ENCODE assay signal across 1 cellular context in genomic region chr1:223845810-223846667, GRCh38.
A peak's percentile ranks its signal among the peaks of the same experiment; 100 is the strongest.
TF ChIP-seq lines count a peak whose summit lies in the region.

TP53BP2 (minus strand) TSS chr1:223845947; CDS start chr1:223845680, 267 bp downstream.

TF ChIP-seq in WTC11, 78 proteins besides CTCF, POLR2A, EP300 and RAD21 (continued from another document):
- TF ChIP-seq E2F5 (CRISPR knock-in tag; IDR thresholded peaks at IDR 0.05) = peak; percentile 74
- TF ChIP-seq FOXK1 (CRISPR knock-in tag; IDR thresholded peaks at IDR 0.05) = no peak
- TF ChIP-seq TCF7 (CRISPR knock-in tag; IDR thresholded peaks at IDR 0.05; ENCODE audit: low read depth) = no peak
- no peak for TF ChIP-seq E2F1 (CRISPR knock-in tag; IDR thresholded peaks at IDR 0.05)
- no peak for TF ChIP-seq OVOL2 (CRISPR knock-in tag; IDR thresholded peaks at IDR 0.05; ENCODE audit: borderline replicate concordance)
- TF ChIP-seq IRF1 (CRISPR knock-in tag; IDR thresholded peaks at IDR 0.05) = no peak
- TF ChIP-seq ZNF232 (CRISPR knock-in tag; IDR thresholded peaks at IDR 0.05) = no peak
- no peak for TF ChIP-seq SMAD4 (CRISPR knock-in tag; IDR thresholded peaks at IDR 0.05)
- TF ChIP-seq NR3C1 (CRISPR knock-in tag; conservative IDR thresholded peaks at IDR 0.05; ENCODE audit: low read depth) = no peak
- no peak for TF ChIP-seq JAZF1 (CRISPR knock-in tag; IDR thresholded peaks at IDR 0.05)
- TF ChIP-seq TEAD1 (CRISPR knock-in tag; IDR thresholded peaks at IDR 0.05) = 0 out of 2 replicates have a peak, but pooled peaks have one; percentile 13
- TF ChIP-seq ZNF532 (CRISPR knock-in tag; IDR thresholded peaks at IDR 0.05; ENCODE audit: borderline replicate concordance) = no peak
- TF ChIP-seq USF1 (CRISPR knock-in tag; IDR thresholded peaks at IDR 0.05) = 0 out of 2 replicates have a peak, but pooled peaks have one; percentile 16
- TF ChIP-seq CDX4 (CRISPR knock-in tag; IDR thresholded peaks at IDR 0.05; ENCODE audit: borderline replicate concordance) = no peak
- no peak for TF ChIP-seq ZNF671 (CRISPR knock-in tag; IDR thresholded peaks at IDR 0.05)
- peak; percentile 48; the same call in 1 of the 2 replicates for TF ChIP-seq NR1H2 (CRISPR knock-in tag; IDR thresholded peaks at IDR 0.05)
- no peak for TF ChIP-seq ZMAT4 (CRISPR knock-in tag; IDR thresholded peaks at IDR 0.05)
- no peak for TF ChIP-seq RORB (CRISPR knock-in tag; IDR thresholded peaks at IDR 0.05)
- TF ChIP-seq MYBL2 (CRISPR knock-in tag; IDR thresholded peaks at IDR 0.05) = peak; percentile 83; the same call in 1 of the 2 replicates
- no peak for TF ChIP-seq FOXJ3 (CRISPR knock-in tag; IDR thresholded peaks at IDR 0.05; ENCODE audit: borderline replicate concordance)
- no peak for TF ChIP-seq E2F4 (CRISPR knock-in tag; IDR thresholded peaks at IDR 0.05; ENCODE audit: borderline replicate concordance, low read depth)
- TF ChIP-seq IRF2 (CRISPR knock-in tag; IDR thresholded peaks at IDR 0.05; ENCODE audit: borderline replicate concordance, low read depth) = no peak
- no peak for TF ChIP-seq SMAD3 (CRISPR knock-in tag; IDR thresholded peaks at IDR 0.05; ENCODE audit: borderline replicate concordance)
- TF ChIP-seq ZNF138 (CRISPR knock-in tag; conservative IDR thresholded peaks at IDR 0.05) = no peak
- no peak for TF ChIP-seq TEAD4 (CRISPR knock-in tag; IDR thresholded peaks at IDR 0.05)
- 0 out of 2 replicates have a peak, but pooled peaks have one; percentile 32 for TF ChIP-seq ZNF416 (CRISPR knock-in tag; IDR thresholded peaks at IDR 0.05)
- no peak for TF ChIP-seq ZNF317 (CRISPR knock-in tag; IDR thresholded peaks at IDR 0.05; ENCODE audit: borderline replicate concordance, low read depth)
- TF ChIP-seq PRDM15 (CRISPR knock-in tag; IDR thresholded peaks at IDR 0.05) = no peak
- no peak for TF ChIP-seq MLX (CRISPR knock-in tag; IDR thresholded peaks at IDR 0.05)
